In genomic region chr10:25666276-25666675, GRCh38 we compare ENCODE assay signal across 16 cellular contexts.
"Had no signal": no experiment of that assay in that cellular context is flagged by ENCODE, and none has a peak within 500 bp of the region (broad histone marks: within the 10 kb centered on the region; RNA-seq: fewer than 3 reads in every experiment).

No MANE protein-coding gene starts in this region.

- H3K9me3 ChIP-seq: ovary, sigmoid colon, tibial artery had no signal

- H3K27me3 ChIP-seq: ovary, sigmoid colon, tibial artery had no signal

- ATAC-seq: esophagus mucosa; naive thymus-derived CD4-positive, alpha-beta T cell; stimulated activated memory B cell treated with anti-CD40 and anti-IgM and Interleukin-4, amounts not matched to agents 10 μg/mL and 1 μg/mL and 100 μg/mL, for 72 hours had no signal

- H3K36me3 Mint-ChIP-seq: activated naive CD8-positive, alpha-beta T cell; naive thymus-derived CD4-positive, alpha-beta T cell; stimulated activated memory B cell treated with anti-CD40 and anti-IgM and Interleukin-4, amounts not matched to agents 10 μg/mL and 1 μg/mL and 100 μg/mL, for 72 hours had no signal

- H3K4me1 Mint-ChIP-seq: naive thymus-derived CD4-positive, alpha-beta T cell; stimulated activated memory B cell treated with anti-CD40 and anti-IgM and Interleukin-4, amounts not matched to agents 10 μg/mL and 1 μg/mL and 100 μg/mL, for 72 hours had no signal

- H3K4me1 ChIP-seq: left ventricle myocardium inferior, sigmoid colon, tibial artery had no signal

- FAIRE-seq: bronchial epithelial cell, urothelium cell line had no signal

- DNase-seq: activated CD4-positive, alpha-beta T cell treated with anti-CD3 and anti-CD28 coated beads, Interleukin-2, amount 50 U/mL, for 4 hours; cerebellar nuclear complex; effector CD8-positive, alpha-beta T cell; left ventricle myocardium inferior; mammary epithelial cell; naive thymus-derived CD4-positive, alpha-beta T cell; ovary; sigmoid colon; stimulated activated CD4-positive, alpha-beta T cell treated with anti-CD3 and anti-CD28 coated beads, Interleukin-4, amount 100 ng/mL, for 24 hours; tibial artery had no signal

- H3K36me3 ChIP-seq: left ventricle myocardium inferior, ovary, sigmoid colon, tibial artery had no signal

- H3K27ac ChIP-seq: left ventricle myocardium inferior, ovary, sigmoid colon, tibial artery had no signal

- H3K4me3 ChIP-seq: left ventricle myocardium inferior, ovary, sigmoid colon, tibial artery had no signal

- H3K27me3 Mint-ChIP-seq: activated naive CD8-positive, alpha-beta T cell; stimulated activated memory B cell treated with anti-CD40 and anti-IgM and Interleukin-4, amounts not matched to agents 10 μg/mL and 1 μg/mL and 100 μg/mL, for 72 hours had no signal

- H3K27ac Mint-ChIP-seq: activated naive CD8-positive, alpha-beta T cell; activated T-helper 1 cell treated with anti-CD3 and anti-CD28 coated beads, Interleukin-12 subunit alpha, Interleukin-12 subunit beta, Interleukin-2, Interleukin-4 antibody, amounts not matched to agents 30 ng/mL and 10 ng/mL and 1 ng/mL, durations not matched to agents 14 hours and 24 hours and 36 hours; naive thymus-derived CD4-positive, alpha-beta T cell; stimulated activated memory B cell treated with anti-CD40 and anti-IgM and Interleukin-4, amounts not matched to agents 10 μg/mL and 1 μg/mL and 100 μg/mL, for 72 hours had no signal

- H3K4me3 Mint-ChIP-seq: activated naive CD8-positive, alpha-beta T cell; activated T-helper 1 cell treated with anti-CD3 and anti-CD28 coated beads, Interleukin-12 subunit alpha, Interleukin-12 subunit beta, Interleukin-2, Interleukin-4 antibody, amounts not matched to agents 30 ng/mL and 10 ng/mL and 1 ng/mL, durations not matched to agents 14 hours and 24 hours and 36 hours; naive thymus-derived CD4-positive, alpha-beta T cell; stimulated activated memory B cell treated with anti-CD40 and anti-IgM and Interleukin-4, amounts not matched to agents 10 μg/mL and 1 μg/mL and 100 μg/mL, for 72 hours had no signal
